In the genomic region with DNA sequence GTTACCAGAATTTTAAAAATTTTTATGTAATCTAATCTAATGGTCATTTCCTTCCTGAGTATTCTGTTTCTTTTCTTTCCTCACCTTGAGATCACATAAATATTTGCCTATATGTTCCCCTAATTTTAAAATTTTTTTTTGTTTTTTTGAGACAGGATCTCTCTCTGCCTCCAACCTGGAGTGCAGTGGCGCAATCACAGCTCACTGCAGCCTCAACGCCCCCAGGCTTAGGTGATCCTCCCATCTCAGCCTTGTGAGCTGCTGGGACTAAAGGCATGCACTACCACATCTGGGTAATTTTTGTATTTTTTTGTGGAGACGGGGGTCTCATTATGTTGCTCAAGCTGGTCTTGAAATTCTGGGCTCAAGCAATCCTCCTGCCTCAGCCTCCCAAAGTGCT, we compare ENCODE assay signal across 13 cellular contexts.
"Had no signal": no experiment of that assay in that cellular context is flagged by ENCODE, and none has a peak within 500 bp of the region (broad histone marks: within the 10 kb centered on the region; RNA-seq: fewer than 3 reads in every experiment).

No MANE protein-coding gene starts in this region.

- H3K4me3 ChIP-seq: skin epidermis had no signal

- DNase-seq: effector CD8-positive, alpha-beta T cell; heart left ventricle; natural killer cell; posterior cingulate gyrus; stimulated activated CD4-positive, alpha-beta T cell treated with anti-CD3 and anti-CD28 coated beads, Interleukin-2, amount 100 ng/mL, for 24 hours; stomach; substantia nigra; transverse colon had no signal

- H3K36me3 ChIP-seq: heart left ventricle, sigmoid colon, stomach, thoracic aorta, transverse colon had no signal

- ATAC-seq: heart left ventricle had no signal

- H3K27ac ChIP-seq: coronary artery, heart left ventricle, sigmoid colon, skin epidermis, stomach, thoracic aorta, transverse colon had no signal

- FAIRE-seq: frontal cortex had no signal

- H3K9me3 ChIP-seq: heart left ventricle, sigmoid colon, stomach, thoracic aorta, transverse colon had no signal
